In the genomic region with DNA sequence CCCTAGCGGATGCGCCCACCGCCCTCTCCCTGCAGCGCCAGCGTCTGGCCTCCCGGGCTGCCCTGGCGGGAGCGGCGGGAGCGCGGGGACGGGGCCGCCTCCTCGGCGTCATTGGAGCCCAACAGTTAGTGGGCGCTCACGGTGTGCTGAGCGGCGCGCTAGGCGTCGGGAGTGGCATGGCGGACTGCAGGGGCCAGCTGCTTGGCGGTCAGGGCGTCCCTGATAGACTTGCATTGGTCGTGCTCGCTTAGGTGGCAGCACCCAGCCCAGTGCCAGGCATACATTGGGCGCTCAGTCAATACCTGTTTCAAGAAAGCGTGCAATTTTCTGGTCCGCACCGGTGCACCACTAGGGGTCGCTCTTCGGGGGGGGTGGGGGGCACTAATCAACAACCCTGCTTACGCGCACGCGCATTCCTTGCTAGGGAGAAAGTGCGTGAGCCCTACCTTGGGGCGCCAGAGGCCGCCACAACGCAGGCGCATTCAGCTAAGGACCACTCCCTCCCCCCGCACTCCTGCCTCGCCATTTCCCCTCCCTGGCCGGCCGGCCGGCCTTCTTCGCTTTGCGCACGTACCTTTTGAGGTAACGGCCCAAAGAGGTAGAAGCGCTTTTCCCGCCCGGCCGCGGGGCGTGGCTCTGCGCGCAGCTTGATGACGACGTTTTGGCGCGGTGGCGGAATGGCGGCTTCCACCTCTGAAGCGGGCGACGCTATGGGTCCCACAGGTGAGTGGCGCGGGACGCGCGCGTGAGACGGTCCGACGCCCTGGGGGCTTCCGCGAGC, we compare ENCODE assay signal across 8 cellular contexts. TPM values are rescaled to one million over a fixed set of nuclear protein-coding genes. Genes with fewer than 3 reads are reported as not detected.
DNase-seq lines count a peak whose midpoint lies in the region; ATAC-seq, FAIRE-seq and TF ChIP-seq lines count a peak whose summit lies in the region.

No MANE protein-coding gene starts in this region.

- H3K4me1 Mint-ChIP-seq in astrocyte (ENCODE audit: low read depth, unreplicated experiment): peaks cover 12% of the 10 kb centered on the region

- H3K27me3 ChIP-seq in astrocyte (ENCODE audit: insufficient read depth, low read length) (no peaks in the 10 kb centered on the region), hepatocyte (no peaks in the 10 kb centered on the region)

- no peaks in the 10 kb centered on the region for H3K9me3 ChIP-seq in astrocyte (ENCODE audit: insufficient read depth, low read depth, low read length)
- H3K9me3 ChIP-seq in hepatocyte (ENCODE audit: low read depth): no peaks in the 10 kb centered on the region

- peak overlapping the region; percentile 99 for H3K4me3 Mint-ChIP-seq in astrocyte (ENCODE audit: unreplicated experiment)

- TF ChIP-seq CTCF in astrocyte (IDR thresholded peaks at IDR 0.05; ENCODE audit: insufficient read depth, low read depth, low read length) (peak; percentile 56), hepatocyte (IDR thresholded peaks at IDR 0.05; ENCODE audit: poor library complexity) (peak; percentile 84)

- no peak for FAIRE-seq in astrocyte (lab: Jason Lieb, UNC)

- H2AFZ ChIP-seq in astrocyte (ENCODE audit: low read depth, low read length): peak overlapping the region; percentile 97
- H2AFZ ChIP-seq in hepatocyte: peak overlapping the region; percentile 88

- WGBS in hepatocyte (ENCODE audit: low lambda C conversion rate, missing lambda C conversion rate): under 1% methylated on average over 62 of the region's 79 CpGs

- H3K4me3 ChIP-seq in astrocyte (ENCODE audit: insufficient read depth, low read depth, low read length) (peak overlapping the region; percentile 89), hepatocyte (peak overlapping the region; percentile 62)

- no peak overlapping the region for H3K27ac Mint-ChIP-seq in astrocyte (ENCODE audit: unreplicated experiment)

- no peaks in the 10 kb centered on the region for H3K9me3 Mint-ChIP-seq in astrocyte (ENCODE audit: unreplicated experiment)

- peak overlapping the region; percentile 93 for H3K9ac ChIP-seq in astrocyte (ENCODE audit: low read length)

- peak overlapping the region; percentile 86 for H3K27ac ChIP-seq in astrocyte (ENCODE audit: low read depth, low read length)
- peak overlapping the region; percentile 93 for H3K27ac ChIP-seq in hepatocyte

- no peaks in the 10 kb centered on the region for H3K27me3 Mint-ChIP-seq in astrocyte (ENCODE audit: low read depth, unreplicated experiment)

- H3K79me2 ChIP-seq in astrocyte (ENCODE audit: insufficient read depth, low read length) (peaks cover 80% of the 10 kb centered on the region), hepatocyte (peaks cover 61% of the 10 kb centered on the region)

- H4K20me1 ChIP-seq in astrocyte (ENCODE audit: insufficient read depth, low read length) (peaks cover 25% of the 10 kb centered on the region), hepatocyte (ENCODE audit: insufficient read depth, poor library complexity, severe bottlenecking) (peaks cover 5% of the 10 kb centered on the region)

- H3K36me3 ChIP-seq in astrocyte (ENCODE audit: insufficient read depth, low read length) (no peaks in the 10 kb centered on the region), hepatocyte (replicated peaks; ENCODE audit: insufficient read depth, low read depth) (no peaks in the 10 kb centered on the region)

- peak overlapping the region; percentile 98 for H3K4me2 ChIP-seq in astrocyte (ENCODE audit: low read length)
- peak overlapping the region; percentile 91 for H3K4me2 ChIP-seq in hepatocyte

- H3K4me1 ChIP-seq in astrocyte (ENCODE audit: insufficient read depth, low read length) (peaks cover 12% of the 10 kb centered on the region), hepatocyte (ENCODE audit: insufficient read depth) (peaks cover 9% of the 10 kb centered on the region)

- DNase-seq in NCI-H1930 (lab: John Stamatoyannopoulos, UW) (peak; percentile 97), T-helper 22 cell (ENCODE audit: low read depth) (peak; percentile 85), astrocyte (ENCODE audit: low read depth) (peak; percentile 82), hepatocyte (ENCODE audit: low spot score) (peak; percentile 98), renal cortical epithelial cell (ENCODE audit: low read depth) (peak; percentile 91), cortex of kidney (lab: John Stamatoyannopoulos, UW) (no peak)

- no peaks in the 10 kb centered on the region for H3K9me2 ChIP-seq in hepatocyte (replicated peaks; ENCODE audit: insufficient read depth)

- H3K36me3 Mint-ChIP-seq in astrocyte (ENCODE audit: low read depth, unreplicated experiment): peaks cover 5% of the 10 kb centered on the region

- ATAC-seq in GM18508 (IDR thresholded peaks at IDR 0.05; ENCODE audit: insufficient read depth, unreplicated experiment): peak; percentile 59
- ATAC-seq in HG02981 (IDR thresholded peaks at IDR 0.05; ENCODE audit: unreplicated experiment): peak; percentile 70

RNA-seq across cellular contexts. Expression of a gene that starts 0.4 kb away (rescaled TPM):
- total RNA-seq in astrocyte (97.1 and 105 TPM in 2 replicates), hepatocyte (118 TPM in 2 replicates), renal cortical epithelial cell (62.6 and 253 TPM in 2 replicates)
- polyA plus RNA-seq in hepatocyte: 211 TPM in 2 replicates

RNA-seq across cellular contexts. Expression of a gene that starts 16.7 kb away (rescaled TPM):
- total RNA-seq in astrocyte (not detected in 2 replicates), hepatocyte (104 and 126 TPM in 2 replicates), renal cortical epithelial cell (not detected in 2 replicates)
- polyA plus RNA-seq in hepatocyte: 65.1 and 86.7 TPM in 2 replicates

RNA-seq across cellular contexts. Expression of a gene that starts 35.1 kb away (rescaled TPM):
- total RNA-seq in astrocyte: 6.5 and 7.2 TPM in 2 replicates
- 9.4 and 10.6 TPM in 2 replicates for total RNA-seq in hepatocyte
- polyA plus RNA-seq in hepatocyte: 8.0 and 9.0 TPM in 2 replicates
- 1.6 and 9.1 TPM in 2 replicates for total RNA-seq in renal cortical epithelial cell

Comparison
In these comparisons a context has a peak if more than half of its experiments do, and no peak if none do; other contexts are left out.
1. RNA of a gene that starts 16.7 kb away (total RNA-seq): 104 to 126 TPM in hepatocyte; not detected in astrocyte and not detected in renal cortical epithelial cell; every median in the first group is over 10 times any median in the second.